In genomic region chr7:6589151-6589828, GRCh38 we compare ENCODE assay signal across 1 cellular context.
A peak's percentile ranks its signal among the peaks of the same experiment; 100 is the strongest.
TF ChIP-seq lines count a peak whose summit lies in the region.

No MANE protein-coding gene starts in this region.

TF ChIP-seq in GM12878, 131 proteins besides CTCF, POLR2A, EP300 and RAD21:
- TF ChIP-seq HDGF (IDR thresholded peaks at IDR 0.05) (peak; percentile 36; the same call in 1 of the 2 replicates), SRF (IDR thresholded peaks at IDR 0.05; ENCODE audit: low read depth in 2 of 2, low read length in 2 of 2) (peak in 1 of 2 experiments; percentile 1; a peak in 1 of 4 replicates), NBN (IDR thresholded peaks at IDR 0.05) (no peak)
